ENCODE assay signal across 1 cellular context in the genomic region with DNA sequence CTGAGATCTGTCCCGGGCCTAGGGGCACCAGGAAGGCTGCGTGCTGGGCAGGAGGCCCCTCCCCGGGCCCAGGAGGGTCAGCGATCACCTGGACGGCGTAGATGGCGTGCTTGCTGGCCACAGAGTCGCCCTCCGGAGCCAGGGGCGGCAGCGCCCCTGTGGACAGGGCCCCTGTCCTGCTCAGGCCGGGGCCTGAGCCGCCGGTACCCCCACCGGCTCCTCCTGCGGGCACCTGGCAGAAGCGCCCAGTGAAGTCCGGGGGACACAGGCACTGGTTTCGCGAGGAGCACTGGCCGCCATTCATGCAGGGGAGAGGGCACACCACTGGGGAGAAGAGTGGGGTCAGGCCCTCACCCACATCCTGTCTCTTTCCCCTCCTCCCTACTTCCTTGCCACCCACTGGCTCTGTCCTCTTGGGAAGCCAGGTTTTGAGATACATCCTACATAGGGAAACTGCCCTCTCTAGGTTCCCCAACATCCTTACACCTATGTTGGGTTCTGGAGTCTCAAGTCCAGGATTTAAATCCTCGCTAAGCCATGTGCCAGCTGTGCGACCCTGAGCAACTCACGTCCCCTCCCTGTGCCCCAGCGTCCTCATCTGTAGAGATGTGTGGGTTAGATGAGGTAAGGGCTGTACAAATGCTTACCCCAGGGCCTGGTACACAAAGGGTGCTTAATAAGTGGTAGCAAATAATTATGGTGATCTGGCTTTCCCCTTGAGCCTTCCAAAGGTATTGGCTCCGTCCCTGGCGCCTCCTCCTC.
TF ChIP-seq lines count a peak whose summit lies in the region.

No MANE protein-coding gene starts in this region.

TF ChIP-seq in K562, 482 proteins besides CTCF, POLR2A, EP300 and RAD21:
- TF ChIP-seq THAP7 (CRISPR knock-in tag; IDR thresholded peaks at IDR 0.05) (no peak), ZNF354B (CRISPR knock-in tag; IDR thresholded peaks at IDR 0.05) (no peak), FIP1L1 (IDR thresholded peaks at IDR 0.05; ENCODE audit: low read depth, low read length, poor library complexity, severe bottlenecking) (peak; percentile 33), BCOR (IDR thresholded peaks at IDR 0.05) (no peak), NRF1 (conservative IDR thresholded peaks at IDR 0.05 in 1 of 2, IDR thresholded peaks at IDR 0.05 in 1 of 2) (0 out of 4 replicates have a peak, but pooled peaks of 1 of the 2 experiments have one; percentile 5), MTA3 (IDR thresholded peaks at IDR 0.05; ENCODE audit: borderline replicate concordance) (no peak), RBBP5 (IDR thresholded peaks at IDR 0.05; ENCODE audit: borderline replicate concordance, insufficient read depth, low read length, poor library complexity, severe bottlenecking) (peak; percentile 48)
TF ChIP-seq in K562: peak in this region for 3.
